In the genomic region with DNA sequence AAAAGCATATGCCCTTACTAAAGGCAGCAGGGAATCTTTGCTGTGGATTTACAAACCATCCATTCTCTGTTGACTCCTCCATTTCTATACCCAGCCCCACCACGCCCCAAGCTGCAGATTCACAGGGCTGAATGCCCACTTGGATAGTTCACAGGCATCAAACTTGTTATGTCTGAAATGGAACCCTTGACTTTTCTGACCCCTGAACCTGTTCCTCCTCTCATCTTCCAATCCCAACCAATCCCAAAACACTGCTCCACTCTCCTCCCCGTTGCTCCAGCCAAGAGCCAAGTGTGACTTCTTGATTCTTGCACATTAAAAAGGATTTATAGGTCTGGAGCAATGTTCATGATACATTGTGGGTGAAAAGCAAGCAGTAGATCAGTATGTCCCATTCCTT, we compare ENCODE assay signal across 2 cellular contexts.
TF ChIP-seq lines count a peak whose summit lies in the region.

No MANE protein-coding gene starts in this region.

TF ChIP-seq in GM23338, 12 proteins besides CTCF, POLR2A, EP300 and RAD21 (continues in another document):
- TF ChIP-seq POLR2AphosphoS5 (IDR thresholded peaks at IDR 0.05; ENCODE audit: low read depth) (no peak), ETS1 (IDR thresholded peaks at IDR 0.05) (no peak), JUNB (IDR thresholded peaks at IDR 0.05; ENCODE audit: unreplicated experiment) (no peak), NANOG (IDR thresholded peaks at IDR 0.05; ENCODE audit: borderline replicate concordance) (no peak), STAT1 (IDR thresholded peaks at IDR 0.05; ENCODE audit: unreplicated experiment) (no peak), ZNF114 (CRISPR knock-in tag; IDR thresholded peaks at IDR 0.05) (no peak), EZH2 (IDR thresholded peaks at IDR 0.05; ENCODE audit: low read depth, unreplicated experiment) (no peak), CREB1 (CRISPR knock-in tag; IDR thresholded peaks at IDR 0.05; ENCODE audit: low read depth) (no peak)
- TF ChIP-seq, protein P1, sequence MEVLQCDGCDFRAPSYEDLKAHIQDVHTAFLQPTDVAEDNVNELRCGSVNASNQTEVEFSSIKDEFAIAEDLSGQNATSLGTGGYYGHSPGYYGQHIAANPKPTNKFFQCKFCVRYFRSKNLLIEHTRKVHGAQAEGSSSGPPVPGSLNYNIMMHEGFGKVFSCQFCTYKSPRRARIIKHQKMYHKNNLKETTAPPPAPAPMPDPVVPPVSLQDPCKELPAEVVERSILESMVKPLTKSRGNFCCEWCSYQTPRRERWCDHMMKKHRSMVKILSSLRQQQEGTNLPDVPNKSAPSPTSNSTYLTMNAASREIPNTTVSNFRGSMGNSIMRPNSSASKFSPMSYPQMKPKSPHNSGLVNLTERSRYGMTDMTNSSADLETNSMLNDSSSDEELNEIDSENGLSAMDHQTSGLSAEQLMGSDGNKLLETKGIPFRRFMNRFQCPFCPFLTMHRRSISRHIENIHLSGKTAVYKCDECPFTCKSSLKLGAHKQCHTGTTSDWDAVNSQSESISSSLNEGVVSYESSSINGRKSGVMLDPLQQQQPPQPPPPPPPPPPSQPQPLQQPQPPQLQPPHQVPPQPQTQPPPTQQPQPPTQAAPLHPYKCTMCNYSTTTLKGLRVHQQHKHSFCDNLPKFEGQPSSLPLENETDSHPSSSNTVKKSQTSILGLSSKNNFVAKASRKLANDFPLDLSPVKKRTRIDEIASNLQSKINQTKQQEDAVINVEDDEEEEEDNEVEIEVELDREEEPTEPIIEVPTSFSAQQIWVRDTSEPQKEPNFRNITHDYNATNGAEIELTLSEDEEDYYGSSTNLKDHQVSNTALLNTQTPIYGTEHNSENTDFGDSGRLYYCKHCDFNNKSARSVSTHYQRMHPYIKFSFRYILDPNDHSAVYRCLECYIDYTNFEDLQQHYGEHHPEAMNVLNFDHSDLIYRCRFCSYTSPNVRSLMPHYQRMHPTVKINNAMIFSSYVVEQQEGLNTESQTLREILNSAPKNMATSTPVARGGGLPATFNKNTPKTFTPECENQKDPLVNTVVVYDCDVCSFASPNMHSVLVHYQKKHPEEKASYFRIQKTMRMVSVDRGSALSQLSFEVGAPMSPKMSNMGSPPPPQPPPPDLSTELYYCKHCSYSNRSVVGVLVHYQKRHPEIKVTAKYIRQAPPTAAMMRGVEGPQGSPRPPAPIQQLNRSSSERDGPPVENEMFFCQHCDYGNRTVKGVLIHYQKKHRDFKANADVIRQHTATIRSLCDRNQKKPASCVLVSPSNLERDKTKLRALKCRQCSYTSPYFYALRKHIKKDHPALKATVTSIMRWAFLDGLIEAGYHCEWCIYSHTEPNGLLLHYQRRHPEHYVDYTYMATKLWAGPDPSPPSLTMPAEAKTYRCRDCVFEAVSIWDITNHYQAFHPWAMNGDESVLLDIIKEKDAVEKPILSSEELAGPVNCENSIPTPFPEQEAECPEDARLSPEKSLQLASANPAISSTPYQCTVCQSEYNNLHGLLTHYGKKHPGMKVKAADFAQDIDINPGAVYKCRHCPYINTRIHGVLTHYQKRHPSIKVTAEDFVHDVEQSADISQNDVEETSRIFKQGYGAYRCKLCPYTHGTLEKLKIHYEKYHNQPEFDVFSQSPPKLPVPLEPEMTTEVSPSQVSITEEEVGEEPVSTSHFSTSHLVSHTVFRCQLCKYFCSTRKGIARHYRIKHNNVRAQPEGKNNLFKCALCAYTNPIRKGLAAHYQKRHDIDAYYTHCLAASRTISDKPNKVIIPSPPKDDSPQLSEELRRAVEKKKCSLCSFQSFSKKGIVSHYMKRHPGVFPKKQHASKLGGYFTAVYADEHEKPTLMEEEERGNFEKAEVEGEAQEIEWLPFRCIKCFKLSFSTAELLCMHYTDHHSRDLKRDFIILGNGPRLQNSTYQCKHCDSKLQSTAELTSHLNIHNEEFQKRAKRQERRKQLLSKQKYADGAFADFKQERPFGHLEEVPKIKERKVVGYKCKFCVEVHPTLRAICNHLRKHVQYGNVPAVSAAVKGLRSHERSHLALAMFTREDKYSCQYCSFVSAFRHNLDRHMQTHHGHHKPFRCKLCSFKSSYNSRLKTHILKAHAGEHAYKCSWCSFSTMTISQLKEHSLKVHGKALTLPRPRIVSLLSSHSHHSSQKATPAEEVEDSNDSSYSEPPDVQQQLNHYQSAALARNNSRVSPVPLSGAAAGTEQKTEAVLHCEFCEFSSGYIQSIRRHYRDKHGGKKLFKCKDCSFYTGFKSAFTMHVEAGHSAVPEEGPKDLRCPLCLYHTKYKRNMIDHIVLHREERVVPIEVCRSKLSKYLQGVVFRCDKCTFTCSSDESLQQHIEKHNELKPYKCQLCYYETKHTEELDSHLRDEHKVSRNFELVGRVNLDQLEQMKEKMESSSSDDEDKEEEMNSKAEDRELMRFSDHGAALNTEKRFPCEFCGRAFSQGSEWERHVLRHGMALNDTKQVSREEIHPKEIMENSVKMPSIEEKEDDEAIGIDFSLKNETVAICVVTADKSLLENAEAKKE (CRISPR knock-in tag; IDR thresholded peaks at IDR 0.05): no peak
- TF ChIP-seq, protein P2, sequence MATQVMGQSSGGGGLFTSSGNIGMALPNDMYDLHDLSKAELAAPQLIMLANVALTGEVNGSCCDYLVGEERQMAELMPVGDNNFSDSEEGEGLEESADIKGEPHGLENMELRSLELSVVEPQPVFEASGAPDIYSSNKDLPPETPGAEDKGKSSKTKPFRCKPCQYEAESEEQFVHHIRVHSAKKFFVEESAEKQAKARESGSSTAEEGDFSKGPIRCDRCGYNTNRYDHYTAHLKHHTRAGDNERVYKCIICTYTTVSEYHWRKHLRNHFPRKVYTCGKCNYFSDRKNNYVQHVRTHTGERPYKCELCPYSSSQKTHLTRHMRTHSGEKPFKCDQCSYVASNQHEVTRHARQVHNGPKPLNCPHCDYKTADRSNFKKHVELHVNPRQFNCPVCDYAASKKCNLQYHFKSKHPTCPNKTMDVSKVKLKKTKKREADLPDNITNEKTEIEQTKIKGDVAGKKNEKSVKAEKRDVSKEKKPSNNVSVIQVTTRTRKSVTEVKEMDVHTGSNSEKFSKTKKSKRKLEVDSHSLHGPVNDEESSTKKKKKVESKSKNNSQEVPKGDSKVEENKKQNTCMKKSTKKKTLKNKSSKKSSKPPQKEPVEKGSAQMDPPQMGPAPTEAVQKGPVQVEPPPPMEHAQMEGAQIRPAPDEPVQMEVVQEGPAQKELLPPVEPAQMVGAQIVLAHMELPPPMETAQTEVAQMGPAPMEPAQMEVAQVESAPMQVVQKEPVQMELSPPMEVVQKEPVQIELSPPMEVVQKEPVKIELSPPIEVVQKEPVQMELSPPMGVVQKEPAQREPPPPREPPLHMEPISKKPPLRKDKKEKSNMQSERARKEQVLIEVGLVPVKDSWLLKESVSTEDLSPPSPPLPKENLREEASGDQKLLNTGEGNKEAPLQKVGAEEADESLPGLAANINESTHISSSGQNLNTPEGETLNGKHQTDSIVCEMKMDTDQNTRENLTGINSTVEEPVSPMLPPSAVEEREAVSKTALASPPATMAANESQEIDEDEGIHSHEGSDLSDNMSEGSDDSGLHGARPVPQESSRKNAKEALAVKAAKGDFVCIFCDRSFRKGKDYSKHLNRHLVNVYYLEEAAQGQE (IDR thresholded peaks at IDR 0.05; ENCODE audit: unreplicated experiment): no peak

TF ChIP-seq in H1, 55 proteins besides CTCF, POLR2A, EP300 and RAD21:
- TF ChIP-seq JUN (IDR thresholded peaks at IDR 0.05; ENCODE audit: low read depth, low read length) (no peak), RXRA (IDR thresholded peaks at IDR 0.05; ENCODE audit: insufficient read depth, low read depth, low read length) (no peak), ASH2L (IDR thresholded peaks at IDR 0.05; ENCODE audit: low read length) (no peak), SAP30 (IDR thresholded peaks at IDR 0.05; ENCODE audit: insufficient read depth, insufficient replicate concordance, low read length) (no peak), SUZ12 (IDR thresholded peaks at IDR 0.05; ENCODE audit: low read length) (no peak), NRF1 (IDR thresholded peaks at IDR 0.05; ENCODE audit: low read depth, low read length) (no peak), FOSL1 (IDR thresholded peaks at IDR 0.05; ENCODE audit: insufficient read depth, low read depth, low read length) (no peak), CTBP2 (IDR thresholded peaks at IDR 0.05; ENCODE audit: borderline replicate concordance, insufficient read depth, insufficient read length, low read length) (no peak), KDM1A (IDR thresholded peaks at IDR 0.05; ENCODE audit: borderline replicate concordance, low read length) (no peak), E2F6 (IDR thresholded peaks at IDR 0.05) (no peak), CEBPB (IDR thresholded peaks at IDR 0.05; ENCODE audit: low read depth, low read length) (no peak), POLR2AphosphoS5 (IDR thresholded peaks at IDR 0.05; ENCODE audit: low read depth, low read length) (no peak), SIN3A (conservative IDR thresholded peaks at IDR 0.05 in 1 of 2, IDR thresholded peaks at IDR 0.05 in 1 of 2; ENCODE audit: low read depth in 1 of 2, low read length in 2 of 2) (no peak), SP2 (IDR thresholded peaks at IDR 0.05; ENCODE audit: low read length) (no peak), CBX8 (IDR thresholded peaks at IDR 0.05; ENCODE audit: borderline replicate concordance, low read depth, low read length) (no peak), PHF8 (conservative IDR thresholded peaks at IDR 0.05; ENCODE audit: low read depth, low read length) (no peak), YY1 (IDR thresholded peaks at IDR 0.05; ENCODE audit: low read depth, low read length) (no peak), SRF (IDR thresholded peaks at IDR 0.05; ENCODE audit: low read depth, low read length) (no peak)
